In genomic region chr7:55254596-55255500, GRCh38 we compare ENCODE assay signal across 8 cellular contexts.
DNase-seq lines count a peak whose midpoint lies in the region; ATAC-seq and TF ChIP-seq lines count a peak whose summit lies in the region.

No MANE protein-coding gene starts in this region.

- ATAC-seq in GM18517 (IDR thresholded peaks at IDR 0.05; ENCODE audit: unreplicated experiment) = peak; percentile 74
- peak; percentile 75 for ATAC-seq in HG03039 (IDR thresholded peaks at IDR 0.05; ENCODE audit: unreplicated experiment)

- peak; percentile 73 for DNase-seq in NCI-H2171 (lab: John Stamatoyannopoulos, UW)
- peak; percentile 78 for DNase-seq in activated CD4-positive, alpha-beta T cell treated with anti-CD3 and anti-CD28 coated beads for 48 hours
- peak; percentile 91 for DNase-seq in coronary artery (ENCODE audit: low spot score)
- peak; percentile 94 for DNase-seq in left kidney (ENCODE audit: low read depth, low spot score)
- DNase-seq in stimulated activated CD4-positive, alpha-beta T cell treated with anti-CD3 and anti-CD28 coated beads, Interleukin-1b, Interleukin-23, amount 100 ng/mL, for 48 hours = peak; percentile 62

- peak overlapping the region; percentile 57 for H3K27ac ChIP-seq in 22Rv1
- no peak overlapping the region for H3K27ac ChIP-seq in coronary artery

- H3K4me3 ChIP-seq in coronary artery = peak overlapping the region; percentile 74

- peak; percentile 82 for TF ChIP-seq CTCF in 22Rv1 (IDR thresholded peaks at IDR 0.05)
- peak; percentile 94 for TF ChIP-seq CTCF in coronary artery (IDR thresholded peaks at IDR 0.05)
